In genomic region chr2:219161097-219161496, GRCh38 we compare ENCODE assay signal across 1 cellular context.
TF ChIP-seq lines count a peak whose summit lies in the region.

No MANE protein-coding gene starts in this region.

TF ChIP-seq in HCT116, 20 proteins besides CTCF, POLR2A, EP300 and RAD21:
- no peak for TF ChIP-seq REST (IDR thresholded peaks at IDR 0.05; ENCODE audit: low read depth)
- TF ChIP-seq EGR1 (IDR thresholded peaks at IDR 0.05; ENCODE audit: low read depth) = no peak
- no peak for TF ChIP-seq CEBPB (IDR thresholded peaks at IDR 0.05; ENCODE audit: low read depth)
- TF ChIP-seq ELF1 (IDR thresholded peaks at IDR 0.05; ENCODE audit: borderline replicate concordance, low read depth) = no peak
- TF ChIP-seq MAX (IDR thresholded peaks at IDR 0.05) = no peak
- no peak for TF ChIP-seq JUND (IDR thresholded peaks at IDR 0.05)
- TF ChIP-seq EZH2phosphoT487 (IDR thresholded peaks at IDR 0.05; ENCODE audit: borderline replicate concordance) = no peak
- no peak for TF ChIP-seq SIN3A (IDR thresholded peaks at IDR 0.05; ENCODE audit: low read depth)
